Comparison of ENCODE assay signal across 10 cellular contexts in genomic region chr7:107982918-107983389, GRCh38. TPM values are rescaled to one million over a fixed set of nuclear protein-coding genes. Genes with fewer than 3 reads are reported as not detected.
DNase-seq lines count a peak whose midpoint lies in the region; ATAC-seq and TF ChIP-seq lines count a peak whose summit lies in the region.
"Had no signal": no experiment of that assay in that cellular context is flagged by ENCODE, and none has a peak within 500 bp of the region (broad histone marks: within the 10 kb centered on the region; RNA-seq: fewer than 3 reads in every experiment).

No MANE protein-coding gene starts in this region.

- H3K9me3 ChIP-seq in right atrium auricular region, result no peaks in the 10 kb centered on the region
- no peaks in the 10 kb centered on the region for H3K9me3 ChIP-seq in RWPE2 (ENCODE audit: severe bottlenecking)

- intact Hi-C loops in Right ventricle myocardium superior (cut with DNase I), result no loop called here
- intact Hi-C loops in left cardiac atrium (cut with DNase I), result no loop called here

- H3K36me3 ChIP-seq in right atrium auricular region (peaks cover 37% of the 10 kb centered on the region), RWPE2 (ENCODE audit: low read depth) (peaks cover 100% of the 10 kb centered on the region)

- no peak for TF ChIP-seq CTCF in right atrium auricular region (IDR thresholded peaks at IDR 0.05)
- no peak for TF ChIP-seq CTCF in RWPE2 (IDR thresholded peaks at IDR 0.05; ENCODE audit: poor library complexity, severe bottlenecking)

- DNase-seq in Right ventricle myocardium superior (no peak), right atrium auricular region (ENCODE audit: low spot score) (no peak), RWPE2 (ENCODE audit: low spot score) (no peak), left cardiac atrium (no peak), SW480 (ENCODE audit: low spot score) (no peak), DMS114 treated with DMSO at 0.1 percent for 48 hours (lab: John Stamatoyannopoulos, UW; ENCODE audit: unreplicated experiment) (no peak)
- DNase-seq: activated CD4-positive, alpha-beta T cell treated with anti-CD3 and anti-CD28 coated beads, Interleukin-2, amount 50 U/mL, for 4 hours; CD4-positive, alpha-beta T cell had no signal

- no peaks in the 10 kb centered on the region for H3K27me3 ChIP-seq in right atrium auricular region
- no peaks in the 10 kb centered on the region for H3K27me3 ChIP-seq in RWPE2 (ENCODE audit: insufficient read depth, poor library complexity, severe bottlenecking)

- no peak overlapping the region for H3K27ac ChIP-seq in right atrium auricular region
- peak overlapping the region; percentile 5 for H3K27ac ChIP-seq in RWPE2 (ENCODE audit: poor library complexity, severe bottlenecking)

- no peak overlapping the region for H3K4me3 ChIP-seq in right atrium auricular region
- no peak overlapping the region for H3K4me3 ChIP-seq in RWPE2 (ENCODE audit: severe bottlenecking)

- H3K4me1 ChIP-seq in right atrium auricular region, result no peaks in the 10 kb centered on the region
- H3K4me1 ChIP-seq in RWPE2 (ENCODE audit: insufficient read depth, poor library complexity, severe bottlenecking), result no peaks in the 10 kb centered on the region

- peak; percentile 49 for ATAC-seq in Right ventricle myocardium superior (ENCODE audit: poor library complexity)
- no peak for ATAC-seq in RWPE2 (ENCODE audit: low read depth)
- ATAC-seq in left cardiac atrium, result peak; percentile 15 to 38
- no peak for ATAC-seq in GM18858 (IDR thresholded peaks at IDR 0.05; ENCODE audit: unreplicated experiment)
- ATAC-seq in HG02884 (IDR thresholded peaks at IDR 0.05; ENCODE audit: unreplicated experiment), result no peak

RNA-seq across cellular contexts. Expression of gene LAMB1, which starts 20.0 kb away (rescaled TPM):
- total RNA-seq in Right ventricle myocardium superior (62.1 TPM), right atrium auricular region (10 to 100 TPM; 52.2 to 60.7 TPM), left cardiac atrium (100 to 1,000 TPM; 109 to 123 TPM)
- total RNA-seq: CD4-positive, alpha-beta T cell had no signal

Comparison
In these comparisons a context has a peak if more than half of its experiments do, and no peak if none do; other contexts are left out.
1. ATAC-seq: peak in Right ventricle myocardium superior (single experiment) and left cardiac atrium (2 of 2); none in RWPE2 (single experiment), GM18858 (single experiment) and HG02884 (single experiment).